Comparison of ENCODE assay signal across 8 cellular contexts in genomic region chr15:70098170-70098460, GRCh38. TPM values are rescaled to one million over a fixed set of nuclear protein-coding genes. Genes with fewer than 3 reads are reported as not detected.
DNase-seq lines count a peak whose midpoint lies in the region; ATAC-seq and TF ChIP-seq lines count a peak whose summit lies in the region.

No MANE protein-coding gene starts in this region.

- no peak for TF ChIP-seq CTCF in astrocyte of the cerebellum (IDR thresholded peaks at IDR 0.05; ENCODE audit: low read depth, low read length, missing control alignments)
- no peak for TF ChIP-seq CTCF in vagina (IDR thresholded peaks at IDR 0.05)

- in situ Hi-C loops in astrocyte of the cerebellum (cut with HindIII; ENCODE audit: low sequenced_read_pairs) (no loop called here), KBM-7 (cut with MboI; ENCODE audit: low pct_unique_long_range_greater_than_20kb, low sequenced_read_pairs) (no loop called here)

- no peak for ATAC-seq in GM21515 (IDR thresholded peaks at IDR 0.05; ENCODE audit: unreplicated experiment)

- H3K36me3 ChIP-seq in mesodermal cell (ENCODE audit: control insufficient read depth, insufficient read depth, low read length) (peaks cover 21% of the 10 kb centered on the region), vagina (no peaks in the 10 kb centered on the region)

- 0% methylated on average over 3 of the region's 7 CpGs; no CpG with 5 or more reads in 1 of the 2 experiments for WGBS in mesodermal cell (ENCODE audit: insufficient coverage in 2 of 2), 2 experiments

- H3K27ac ChIP-seq in mesodermal cell (ENCODE audit: low read depth, low read length, severe bottlenecking) = peak overlapping the region; percentile 85
- H3K27ac ChIP-seq in vagina = peak overlapping the region; percentile 97

- peaks cover 27% of the 10 kb centered on the region for H3K4me1 ChIP-seq in mesodermal cell (ENCODE audit: control insufficient read depth, insufficient read depth, low read length, poor library complexity, severe bottlenecking)
- peaks cover 57% of the 10 kb centered on the region for H3K4me1 ChIP-seq in vagina

- H3K9me3 ChIP-seq in mesodermal cell (ENCODE audit: control insufficient read depth, low read length) (no peaks in the 10 kb centered on the region), vagina (no peaks in the 10 kb centered on the region)

- peak; percentile 23 for DNase-seq in stimulated activated CD4-positive, alpha-beta T cell treated with anti-CD3 and anti-CD28 coated beads, Interleukin-15, amount 100 ng/mL, for 24 hours
- no peak for DNase-seq in stimulated activated CD4-positive, alpha-beta T cell treated with anti-CD3 and anti-CD28 coated beads, Interleukin-1b, Interleukin-23, amount 100 ng/mL, for 48 hours
- DNase-seq in astrocyte of the cerebellum (ENCODE audit: low read depth) (no peak), vagina (ENCODE audit: extremely low spot score in 2 of 2) (no peak), KBM-7 (no peak), ecto neural progenitor cell (ENCODE audit: low spot score) (no peak)

- H3K4me3 ChIP-seq in astrocyte of the cerebellum (ENCODE audit: low read depth, low read length) (peak overlapping the region; percentile 83), mesodermal cell (ENCODE audit: extremely low read depth, insufficient read depth, low read length, poor library complexity, severe bottlenecking) (peak overlapping the region; percentile 74), vagina (peak overlapping the region; percentile 86 to 93)

- TF ChIP-seq POLR2A in vagina (IDR thresholded peaks at IDR 0.05) = no peak

- no peaks in the 10 kb centered on the region for H3K27me3 ChIP-seq in vagina

- intact Hi-C loops in vagina (cut with DNase I) = loop anchor here (2.0 to 10.0 kb wide), 4 partner anchors 36 to 377 kb away; no protein-coding TSS in a partner anchor

RNA-seq across cellular contexts. Expression of gene TLE3, which starts 0.4 kb away (rescaled TPM):
- polyA plus RNA-seq in mesodermal cell (2013, experiment 1 of 2) = 50.9 TPM
- 51.5 TPM for polyA plus RNA-seq in mesodermal cell (2013, experiment 2 of 2)
- total RNA-seq in vagina = 64.6 TPM
